In the genomic region with DNA sequence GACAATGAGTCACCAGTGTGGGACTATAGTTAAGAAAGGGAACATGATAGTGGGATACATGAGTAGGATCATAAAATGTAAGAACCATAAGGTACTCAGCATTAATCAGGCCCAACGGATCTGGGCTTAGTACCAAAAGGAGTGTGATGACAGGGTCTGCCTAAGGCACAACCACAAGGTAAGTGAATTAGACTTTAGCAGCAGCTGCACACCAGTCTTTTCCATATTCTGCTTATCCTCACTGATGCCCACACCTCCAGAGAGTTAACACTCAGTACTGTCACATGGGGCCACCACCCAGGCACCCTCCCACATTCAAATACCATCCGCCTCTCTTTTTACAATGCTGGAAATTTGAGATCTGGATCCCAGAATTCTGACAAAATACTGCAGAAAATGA, we compare ENCODE assay signal across 15 cellular contexts.
"Had no signal": no experiment of that assay in that cellular context is flagged by ENCODE, and none has a peak within 500 bp of the region (broad histone marks: within the 10 kb centered on the region; RNA-seq: fewer than 3 reads in every experiment).

No MANE protein-coding gene starts in this region.

- ATAC-seq: activated T-cell treated with anti-CD3 and anti-CD28 coated beads, Interleukin-2, amount 50 U/mL, for 72 hours; gastrocnemius medialis; heart left ventricle; left lung; sciatic nerve; stimulated activated memory B cell treated with anti-CD40 and anti-IgM and Interleukin-4, amounts not matched to agents 10 μg/mL and 1 μg/mL and 100 μg/mL, for 72 hours had no signal

- DNase-seq: activated CD4-positive, alpha-beta T cell treated with anti-CD3 and anti-CD28 coated beads for 1 hour; activated effector memory CD4-positive, alpha-beta T cell treated with anti-CD3 and anti-CD28 coated beads, Interleukin-2, amount 50 U/mL, for 16 hours; activated T-cell treated with anti-CD3 and anti-CD28 coated beads, Interleukin-2, amount 50 U/mL, for 72 hours; cerebellar nuclear complex; cortex of kidney; effector CD4-positive, alpha-beta T cell; gastrocnemius medialis; heart left ventricle; left lung; spleen; stimulated activated CD4-positive, alpha-beta T cell treated with anti-CD3 and anti-CD28 coated beads, Interleukin-4, amount 100 ng/mL, for 4 hours; T-helper 9 cell; tibial artery had no signal
